8 cellular contexts compared by ENCODE assay signal in the genomic region with DNA sequence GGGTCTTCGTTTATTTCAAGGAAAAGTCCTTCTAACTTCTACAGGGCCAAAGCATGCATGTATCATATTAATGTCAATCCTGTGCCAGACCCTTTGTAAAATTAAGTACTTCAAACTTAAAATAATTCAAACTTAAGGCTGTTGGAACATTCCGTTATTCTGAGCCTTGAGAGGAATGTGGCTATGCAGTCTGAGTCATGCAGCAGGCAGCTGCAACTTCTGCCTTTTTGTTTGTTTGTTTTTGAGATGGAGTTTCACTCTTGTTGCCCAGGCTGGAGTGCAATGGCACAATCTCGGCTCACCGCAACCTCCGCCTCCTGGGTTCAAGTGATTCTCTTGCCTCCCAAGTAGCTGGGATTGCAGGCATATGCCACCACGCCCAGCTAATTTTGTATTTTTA.
DNase-seq lines count a peak whose midpoint lies in the region; TF ChIP-seq lines count a peak whose summit lies in the region.
"Not testable (repeated sequence)": the region's sequence is repeated elsewhere in the genome, so short reads cannot be mapped to it uniquely, and the experiment has no call there.

No MANE protein-coding gene starts in this region.

- not testable (repeated sequence) for BruUV-seq in MCF 10A (replicated peaks; lab: Mats Ljungman, UMichigan)

- not testable (repeated sequence) for H3K36me3 Mint-ChIP-seq in MCF 10A (ENCODE audit: insufficient read depth, unreplicated experiment)

- not testable (repeated sequence) for H3K27me3 ChIP-seq in ACC112 (ENCODE audit: insufficient read depth, low read length); kidney epithelial cell (ENCODE audit: control insufficient read depth, insufficient read depth, low read length)

- not testable (repeated sequence) for H3K36me3 ChIP-seq in ACC112 (ENCODE audit: insufficient read depth, low read length); kidney epithelial cell (ENCODE audit: control insufficient read depth, insufficient read depth, low read length)

- intact Hi-C loops in MCF 10A (cut with micrococcal nuclease), result not testable (repeated sequence)

- peaks cover 18% of the 10 kb centered on the region for H3K4me1 Mint-ChIP-seq in MCF 10A (ENCODE audit: insufficient read depth, unreplicated experiment)

- H3K27ac Mint-ChIP-seq in MCF 10A (ENCODE audit: low read depth, unreplicated experiment), result peak overlapping the region; percentile 85

- not testable (repeated sequence) for H3K9me3 Mint-ChIP-seq in MCF 10A (ENCODE audit: unreplicated experiment)

- not testable (repeated sequence) for TF ChIP-seq CTCF in MCF 10A (IDR thresholded peaks at IDR 0.05; ENCODE audit: unreplicated experiment); kidney epithelial cell (IDR thresholded peaks at IDR 0.05; ENCODE audit: insufficient read depth, low read length, poor library complexity, severe bottlenecking)

- not testable (repeated sequence) for H3K27me3 Mint-ChIP-seq in MCF 10A (ENCODE audit: insufficient read depth, unreplicated experiment)

- POLR2A ChIA-PET in MCF 10A (lab: Yijun Ruan, JAX), result interaction anchor here (0.6 to 1.3 kb wide), 2 partner anchors 9 to 86 kb away, joined by 3 to 4 read pairs; no protein-coding TSS in a partner anchor

- peak overlapping the region; percentile 38 for H2AFZ ChIP-seq in ACC112 (ENCODE audit: low read length, unreplicated experiment)

- peaks cover 16% of the 10 kb centered on the region for H3K4me1 ChIP-seq in ACC112 (ENCODE audit: control insufficient read depth, insufficient read depth, low read length, unreplicated experiment)

- CTCF ChIA-PET in MCF 10A (lab: Yijun Ruan, JAX), result not testable (repeated sequence)

- peak overlapping the region; percentile 77 for H3K27ac ChIP-seq in ACC112 (ENCODE audit: low read depth, low read length)

- peak; percentile 49 for DNase-seq in GM04503 (ENCODE audit: low read depth)
- DNase-seq in M059J (ENCODE audit: low read depth), result peak; percentile 61
- peak; percentile 6 to 59 for DNase-seq in SW 1271 (lab: John Stamatoyannopoulos, UW)
- peak; percentile 59 for DNase-seq in MCF 10A (ENCODE audit: unreplicated experiment)
- DNase-seq in fibroblast of gingiva (ENCODE audit: low read depth), result peak; percentile 93
- DNase-seq in kidney epithelial cell (ENCODE audit: low read depth), result peak; percentile 34
- peak; percentile 13 for DNase-seq in pulmonary artery endothelial cell (ENCODE audit: low read depth, low spot score)

- peak overlapping the region; percentile 28 for H3K4me3 Mint-ChIP-seq in MCF 10A (ENCODE audit: unreplicated experiment)

- H3K79me2 ChIP-seq in ACC112 (ENCODE audit: control insufficient read depth, insufficient read depth, low read length, unreplicated experiment), result not testable (repeated sequence)

- H3K4me3 ChIP-seq in ACC112 (ENCODE audit: low read depth, low read length), result peak overlapping the region; percentile 12; the same call in 1 of the 2 replicates
- H3K4me3 ChIP-seq in kidney epithelial cell (ENCODE audit: low read depth, low read length), result not testable (repeated sequence)

Comparison
In these comparisons a context has a peak if more than half of its experiments do, and no peak if none do; other contexts are left out.
1. DNase-seq: peak in every context shown above with its lines; median percentile 93 in fibroblast of gingiva; 61 in M059J; 59 in MCF 10A; 49 in GM04503; 34 in kidney epithelial cell; 32 in SW 1271; 13 in pulmonary artery endothelial cell.